In the genomic region with DNA sequence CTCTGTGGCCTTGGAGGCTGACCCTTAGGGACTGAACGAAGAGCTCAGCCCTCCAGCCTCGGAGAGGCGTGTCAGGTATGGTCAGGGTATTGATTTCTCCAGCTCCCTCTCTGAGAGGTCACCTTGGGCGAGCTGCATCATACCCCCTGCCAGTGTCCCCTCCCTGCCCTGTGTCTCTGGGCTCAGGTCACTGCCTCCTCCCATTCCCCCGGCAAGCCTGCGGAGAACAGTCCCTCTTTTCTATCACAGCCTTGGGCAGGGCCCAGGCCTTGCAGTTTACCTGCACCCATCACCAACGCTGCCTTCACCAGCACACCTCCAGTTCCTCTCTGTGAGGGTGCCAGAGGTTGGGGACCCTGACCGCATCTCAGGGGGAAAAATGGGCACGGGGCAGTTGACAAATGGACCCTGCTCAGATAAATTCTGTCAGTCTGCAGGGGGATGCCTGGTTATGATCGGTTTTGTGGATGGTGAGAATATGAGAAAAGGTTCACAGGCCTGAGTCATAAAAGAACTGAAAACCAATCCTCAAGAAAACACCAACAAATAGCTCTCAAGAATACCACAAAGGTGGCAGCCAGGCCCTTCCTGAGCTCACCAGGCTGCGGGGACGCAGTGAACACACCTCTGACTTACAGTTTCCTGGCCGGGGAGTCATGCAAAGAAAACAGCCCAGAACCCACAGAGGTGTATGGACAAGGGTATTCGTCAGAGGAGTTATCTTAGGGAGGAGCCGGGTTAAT, we compare ENCODE assay signal across 10 cellular contexts. TPM values are rescaled to one million over a fixed set of nuclear protein-coding genes. Genes with fewer than 3 reads are reported as not detected.
DNase-seq lines count a peak whose midpoint lies in the region; ATAC-seq and TF ChIP-seq lines count a peak whose summit lies in the region.
"Had no signal": no experiment of that assay in that cellular context is flagged by ENCODE, and none has a peak within 500 bp of the region (broad histone marks: within the 10 kb centered on the region; RNA-seq: fewer than 3 reads in every experiment).

No MANE protein-coding gene starts in this region.

- intact Hi-C loops in mammary epithelial cell (cut with micrococcal nuclease) (no loop called here), MCF 10A (cut with micrococcal nuclease) (no loop called here)

- H3K4me3 Mint-ChIP-seq in MCF 10A (ENCODE audit: unreplicated experiment): no peak overlapping the region
- peak overlapping the region; percentile 49 to 76 (median 57) for H3K4me3 Mint-ChIP-seq in immature natural killer cell
- no peak overlapping the region for H3K4me3 Mint-ChIP-seq in stimulated activated naive CD8-positive, alpha-beta T cell treated with anti-CD3 and anti-CD28 coated beads, Interleukin-15, amount 100 ng/mL, for 72 hours

- no peaks in the 10 kb centered on the region for H4K20me1 ChIP-seq in mammary epithelial cell (ENCODE audit: insufficient read depth, low read length)

- no peaks in the 10 kb centered on the region for H3K9me3 ChIP-seq in mammary epithelial cell (replicated peaks; ENCODE audit: insufficient read depth, low read length)
- H3K9me3 ChIP-seq: Peyer's patch had no signal

- no peak overlapping the region for H3K27ac ChIP-seq in mammary epithelial cell (ENCODE audit: insufficient read depth, low read depth, low read length)
- H3K27ac ChIP-seq: Peyer's patch had no signal

- no peak overlapping the region for H3K4me2 ChIP-seq in mammary epithelial cell (ENCODE audit: insufficient read depth, low read depth, low read length)

- no peaks in the 10 kb centered on the region for H3K36me3 Mint-ChIP-seq in MCF 10A (ENCODE audit: insufficient read depth, unreplicated experiment)
- no peaks in the 10 kb centered on the region for H3K36me3 Mint-ChIP-seq in immature natural killer cell

- DNase-seq in mammary epithelial cell (peak; percentile 80), MCF 10A (ENCODE audit: unreplicated experiment) (no peak), immature natural killer cell (peak; percentile 79 to 83 (median 81)), OCI-M2 (lab: John Stamatoyannopoulos, UW; ENCODE audit: unreplicated experiment) (no peak), germinal center (ENCODE audit: low spot score) (no peak), SKM-1 treated with dmso at 0.1 percent for 144 hours (lab: John Stamatoyannopoulos, UW; ENCODE audit: unreplicated experiment) (no peak)
- DNase-seq in activated CD4-positive, alpha-beta T cell treated with anti-CD3 and anti-CD28 coated beads, Interleukin-2, amount 50 U/mL, for 1 hour: peak; percentile 28
- DNase-seq in stimulated activated naive CD8-positive, alpha-beta T cell treated with anti-CD3 and anti-CD28 coated beads, Interleukin-15, amount 100 ng/mL, for 72 hours: peak; percentile 74 to 89
- DNase-seq: midbrain, Peyer's patch had no signal

- no peaks in the 10 kb centered on the region for H3K4me1 ChIP-seq in mammary epithelial cell (ENCODE audit: insufficient read depth, low read length)

- no peak overlapping the region for H3K27ac Mint-ChIP-seq in MCF 10A (ENCODE audit: low read depth, unreplicated experiment)
- peak overlapping the region; percentile 49 to 90 (median 82) for H3K27ac Mint-ChIP-seq in immature natural killer cell
- H3K27ac Mint-ChIP-seq in stimulated activated naive CD8-positive, alpha-beta T cell treated with anti-CD3 and anti-CD28 coated beads, Interleukin-15, amount 100 ng/mL, for 72 hours: peak overlapping the region in 1 of 2 donors; percentile 77

- TF ChIP-seq CTCF in mammary epithelial cell (conservative IDR thresholded peaks at IDR 0.05 in 1 of 2, IDR thresholded peaks at IDR 0.05 in 1 of 2; ENCODE audit: extremely low read depth in 1 of 2, insufficient read depth in 1 of 2, low read depth in 1 of 2, low read length in 2 of 2): no peak
- no peak for TF ChIP-seq CTCF in MCF 10A (IDR thresholded peaks at IDR 0.05; ENCODE audit: unreplicated experiment)

- BruUV-seq in mammary epithelial cell (replicated peaks; lab: Mats Ljungman, UMichigan) (no TSS peak), MCF 10A (replicated peaks; lab: Mats Ljungman, UMichigan) (no TSS peak)

- H3K27me3 Mint-ChIP-seq in MCF 10A (ENCODE audit: insufficient read depth, unreplicated experiment) (no peaks in the 10 kb centered on the region), immature natural killer cell (ENCODE audit: low read depth in 3 of 3) (peaks cover 10 to 17% (median 12%) of the 10 kb centered on the region in 3 donors)
- peaks cover 26% of the 10 kb centered on the region for H3K27me3 Mint-ChIP-seq in stimulated activated naive CD8-positive, alpha-beta T cell treated with anti-CD3 and anti-CD28 coated beads, Interleukin-15, amount 100 ng/mL, for 72 hours

- no peak overlapping the region for H2AFZ ChIP-seq in mammary epithelial cell (ENCODE audit: low read depth, low read length)

- 83% methylated on average over 11 of the region's 15 CpGs for WGBS in mammary epithelial cell (ENCODE audit: low coverage, missing lambda C conversion rate)

- H3K9ac ChIP-seq in mammary epithelial cell (ENCODE audit: insufficient read depth, low read length): no peak overlapping the region

- POLR2A ChIA-PET in MCF 10A (lab: Yijun Ruan, JAX): no interaction called here

- no peaks in the 10 kb centered on the region for H3K36me3 ChIP-seq in mammary epithelial cell (ENCODE audit: insufficient read depth, low read length)
- H3K36me3 ChIP-seq: Peyer's patch had no signal

- H3K4me1 Mint-ChIP-seq in MCF 10A (ENCODE audit: insufficient read depth, unreplicated experiment): no peaks in the 10 kb centered on the region
- peaks cover 23 to 27% of the 10 kb centered on the region in 2 donors for H3K4me1 Mint-ChIP-seq in immature natural killer cell
- peaks cover 16% of the 10 kb centered on the region for H3K4me1 Mint-ChIP-seq in stimulated activated naive CD8-positive, alpha-beta T cell treated with anti-CD3 and anti-CD28 coated beads, Interleukin-15, amount 100 ng/mL, for 72 hours

- H3K4me3 ChIP-seq in mammary epithelial cell (replicated peaks in 1 of 3; ENCODE audit: insufficient read depth in 1 of 3, low read depth in 2 of 3, low read length in 3 of 3): no peak overlapping the region
- H3K4me3 ChIP-seq: Peyer's patch had no signal

- H3K9me3 Mint-ChIP-seq in MCF 10A (ENCODE audit: unreplicated experiment) (no peaks in the 10 kb centered on the region), immature natural killer cell (no peaks in the 10 kb centered on the region)
- no peaks in the 10 kb centered on the region for H3K9me3 Mint-ChIP-seq in stimulated activated naive CD8-positive, alpha-beta T cell treated with anti-CD3 and anti-CD28 coated beads, Interleukin-15, amount 100 ng/mL, for 72 hours

- CTCF ChIA-PET in mammary epithelial cell (lab: Charles Lee; ENCODE audit: low non-redundant PET): no interaction called here
- CTCF ChIA-PET in MCF 10A (lab: Yijun Ruan, JAX): interaction anchor here (0.6 kb wide), 1 partner anchor 718 kb away, joined by 4 read pairs; no protein-coding TSS in a partner anchor

- H3K79me2 ChIP-seq in mammary epithelial cell (ENCODE audit: insufficient read depth, low read length): no peaks in the 10 kb centered on the region

- peaks cover 2% of the 10 kb centered on the region for H3K27me3 ChIP-seq in mammary epithelial cell (ENCODE audit: insufficient read depth, low read length)
- H3K27me3 ChIP-seq: Peyer's patch had no signal

- dilution Hi-C loops in mammary epithelial cell (cut with HindIII; ENCODE audit: low sequenced_read_pairs): no loop called here

- ATAC-seq in stimulated activated naive CD8-positive, alpha-beta T cell treated with anti-CD3 and anti-CD28 coated beads, Interleukin-15, amount 100 ng/mL, for 72 hours: peak; percentile 100

- in situ Hi-C loops in mammary epithelial cell (cut with MboI; ENCODE audit: low sequenced_read_pairs in 2 of 2): no loop called here

RNA-seq across cellular contexts. Expression of a gene that starts 24.7 kb away (rescaled TPM):
- 10 to 100 TPM; 31.0 to 39.2 TPM for total RNA-seq in mammary epithelial cell
- 25.2 TPM for polyA plus RNA-seq in mammary epithelial cell
- 28.5 TPM for polyA minus RNA-seq in mammary epithelial cell
- total RNA-seq in MCF 10A (2022): 57.7 and 65.5 TPM in 2 replicates
- polyA plus RNA-seq in immature natural killer cell: 1 to 10 TPM; 1.0 to 4.4 (median 1.9) TPM

Comparison
In these comparisons a context has a peak if more than half of its experiments do, and no peak if none do; other contexts are left out.
1. DNase-seq: peak in mammary epithelial cell (single experiment), activated CD4-positive, alpha-beta T cell treated with anti-CD3 and anti-CD28 coated beads, Interleukin-2, amount 50 U/mL, for 1 hour (single experiment), immature natural killer cell (3 of 3) and stimulated activated naive CD8-positive, alpha-beta T cell treated with anti-CD3 and anti-CD28 coated beads, Interleukin-15, amount 100 ng/mL, for 72 hours (2 of 2); none in MCF 10A (single experiment), OCI-M2 (single experiment), germinal center (single experiment) and SKM-1 treated with dmso at 0.1 percent for 144 hours (single experiment).
2. H3K4me3 Mint-ChIP-seq: peak in immature natural killer cell (5 of 5); none in MCF 10A (single experiment) and stimulated activated naive CD8-positive, alpha-beta T cell treated with anti-CD3 and anti-CD28 coated beads, Interleukin-15, amount 100 ng/mL, for 72 hours (0 of 2).